In genomic region chr10:77687018-77687417, GRCh38 we compare ENCODE assay signal across 22 cellular contexts. TPM values are rescaled to one million over a fixed set of nuclear protein-coding genes. Genes with fewer than 3 reads are reported as not detected.
DNase-seq lines count a peak whose midpoint lies in the region; FAIRE-seq and TF ChIP-seq lines count a peak whose summit lies in the region.
"Had no signal": no experiment of that assay in that cellular context is flagged by ENCODE, and none has a peak within 500 bp of the region (broad histone marks: within the 10 kb centered on the region; RNA-seq: fewer than 3 reads in every experiment).

No MANE protein-coding gene starts in this region.

- H2AFZ ChIP-seq in H1 (ENCODE audit: low read length) (0 out of 2 replicates have a peak overlapping the region, but pooled peaks have one; percentile 20), neural progenitor cell (replicated peaks) (no peak overlapping the region)

- no peak for TF ChIP-seq CTCF in H1 (IDR thresholded peaks at IDR 0.05; ENCODE audit: control extremely low read depth in 1 of 3, insufficient read depth in 1 of 3, low read depth in 1 of 3, low read length in 3 of 3)
- no peak for TF ChIP-seq CTCF in neural progenitor cell (IDR thresholded peaks at IDR 0.05)

- H2BK5ac ChIP-seq in H1 (ENCODE audit: low read depth, low read length), result peak overlapping the region; percentile 10; the same call in 1 of the 2 replicates

- no peak overlapping the region for H4K5ac ChIP-seq in H1 (ENCODE audit: insufficient read length, low read depth, low read length)

- H2BK15ac ChIP-seq in H1 (ENCODE audit: low read length), result no peak overlapping the region; the same call in 1 of the 2 replicates

- H3K4me1 ChIP-seq in H1 (replicated peaks in 1 of 4; ENCODE audit: control insufficient read depth in 3 of 4, insufficient read depth in 4 of 4, low read length in 3 of 4), result peaks cover 0 to 20% (median 14%) of the 10 kb centered on the region in 4 experiments
- peaks cover 29% of the 10 kb centered on the region for H3K4me1 ChIP-seq in neural progenitor cell
- H3K4me1 ChIP-seq: BE2C, SJSA1 had no signal

- H3K18ac ChIP-seq in H1 (ENCODE audit: extremely low read depth, low read length), result no peak overlapping the region

- POLR2A ChIA-PET in H1 (lab: Charles Lee; ENCODE audit: partially characterized antibody), result no interaction called here

- H3K27ac ChIP-seq in H1 (ENCODE audit: low read depth, low read length) (no peak overlapping the region), neural progenitor cell (no peak overlapping the region)
- H3K27ac ChIP-seq: 22Rv1, SJSA1 had no signal

- peaks cover 22% of the 10 kb centered on the region for H3F3A ChIP-seq in neural progenitor cell (ENCODE audit: low read depth)

- 81% methylated on average over 4 of the region's 4 CpGs; no CpG with 5 or more reads in 1 of the 2 experiments for WGBS in H1 (ENCODE audit: extremely low coverage in 1 of 2, insufficient coverage in 1 of 2, insufficient read length in 1 of 2, insufficient replicate concordance in 2 of 2, low coverage in 1 of 2, low lambda C conversion rate in 2 of 2, missing lambda C conversion rate in 1 of 2), 2 experiments

- H3K4ac ChIP-seq in H1 (replicated peaks; ENCODE audit: insufficient read length, low read depth, low read length), result no peak overlapping the region

- H3K9ac ChIP-seq in H1 (replicated peaks in 1 of 4; ENCODE audit: extremely low read depth in 1 of 4, low read depth in 3 of 4, low read length in 3 of 4), result no peak overlapping the region
- H3K9ac ChIP-seq in neural progenitor cell, result no peak overlapping the region

- no peak overlapping the region for H3K56ac ChIP-seq in H1 (replicated peaks; ENCODE audit: insufficient read length, low read depth, low read length)

- H3K36me3 ChIP-seq in H1 (ENCODE audit: control insufficient read depth in 2 of 4, insufficient read depth in 4 of 4, low read length in 3 of 4), result no peaks in the 10 kb centered on the region
- no peaks in the 10 kb centered on the region for H3K36me3 ChIP-seq in neural progenitor cell
- H3K36me3 ChIP-seq: BE2C, SJSA1 had no signal

- no peaks in the 10 kb centered on the region for H3K23me2 ChIP-seq in H1 (ENCODE audit: low read depth, low read length)

- CTCF ChIA-PET in H1 (lab: Charles Lee; ENCODE audit: partially characterized antibody), result interaction anchor here (0.8 to 12.7 kb wide), 11 partner anchors 15 to 504 kb away, joined by 3 to 112 read pairs (median 4); no protein-coding TSS in a partner anchor

- no peak overlapping the region for H3K4me3 ChIP-seq in H1 (ENCODE audit: extremely low read depth in 1 of 4, insufficient read depth in 2 of 4, low read depth in 3 of 4, low read length in 4 of 4)
- H3K4me3 ChIP-seq in neural progenitor cell, result no peak overlapping the region
- H3K4me3 ChIP-seq: SJSA1 had no signal

- H2AK5ac ChIP-seq in H1 (ENCODE audit: low read depth, low read length), result no peak overlapping the region

- H3K27me3 Mint-ChIP-seq in neural progenitor cell (ENCODE audit: insufficient read depth, low read depth), result peaks cover 9% of the 10 kb centered on the region

- H3K4me3 Mint-ChIP-seq in neural progenitor cell, result no peak overlapping the region

- TF ChIP-seq POLR2A in H1 (IDR thresholded peaks at IDR 0.05; ENCODE audit: control extremely low read depth in 1 of 2, low read depth in 2 of 2, low read length in 2 of 2), result no peak

- no peak overlapping the region for H4K91ac ChIP-seq in H1 (replicated peaks; ENCODE audit: insufficient read length, low read length)

- H3K79me1 ChIP-seq in H1 (ENCODE audit: low read depth, low read length), result no peaks in the 10 kb centered on the region; the same call in 1 of the 2 replicates

- no peak for TF ChIP-seq RAD21 in H1 (IDR thresholded peaks at IDR 0.05 in 1 of 2, conservative IDR thresholded peaks at IDR 0.05 in 1 of 2; ENCODE audit: low read depth in 2 of 2, low read length in 2 of 2)

- H3K79me2 ChIP-seq in H1 (ENCODE audit: control insufficient read depth in 1 of 2, insufficient read depth in 2 of 2, low read length in 2 of 2) (no peaks in the 10 kb centered on the region), neural progenitor cell (ENCODE audit: low read depth) (no peaks in the 10 kb centered on the region)

- peaks cover 6% of the 10 kb centered on the region for H3K9me3 Mint-ChIP-seq in neural progenitor cell

- in situ Hi-C loops in ACHN (cut with HindIII; ENCODE audit: low pct_ligation_motif_present, low pct_unique_long_range_greater_than_20kb, low sequenced_read_pairs), result no loop called here

- H3K4me2 ChIP-seq in H1 (ENCODE audit: insufficient read depth in 1 of 2, low read depth in 2 of 2, low read length in 2 of 2), result no peak overlapping the region
- peak overlapping the region; percentile 60 for H3K4me2 ChIP-seq in neural progenitor cell

- H3K27me3 ChIP-seq in H1 (replicated peaks in 1 of 4; ENCODE audit: control insufficient read depth in 3 of 4, extremely low read depth in 1 of 4, insufficient read depth in 3 of 4, low read length in 3 of 4), result no peaks in the 10 kb centered on the region
- H3K27me3 ChIP-seq in neural progenitor cell, result no peaks in the 10 kb centered on the region
- H3K27me3 ChIP-seq: BE2C, SJSA1 had no signal

- H4K20me1 ChIP-seq in H1 (replicated peaks in 1 of 2; ENCODE audit: control insufficient read depth in 1 of 2, insufficient read depth in 2 of 2, low read length in 2 of 2), result no peaks in the 10 kb centered on the region
- H4K20me1 ChIP-seq in neural progenitor cell (ENCODE audit: low read depth), result no peaks in the 10 kb centered on the region

- FAIRE-seq in H1 (lab: Jason Lieb, UNC), result no peak
- FAIRE-seq: GM12891 had no signal

- H3K14ac ChIP-seq in H1 (ENCODE audit: insufficient read length), result no peak overlapping the region

- H3K9me3 ChIP-seq in H1 (ENCODE audit: insufficient read depth in 2 of 2, low read depth in 1 of 2, low read length in 1 of 2) (no peaks in the 10 kb centered on the region), neural progenitor cell (ENCODE audit: low read depth) (no peaks in the 10 kb centered on the region)
- H3K9me3 ChIP-seq: BE2C, SJSA1 had no signal

- H3K4me1 Mint-ChIP-seq in neural progenitor cell, result peaks cover 26% of the 10 kb centered on the region
- H3K4me1 Mint-ChIP-seq: CD14-positive monocyte had no signal

- H3K36me3 Mint-ChIP-seq in neural progenitor cell, result no peaks in the 10 kb centered on the region
- H3K36me3 Mint-ChIP-seq: CD14-positive monocyte had no signal

- H4K8ac ChIP-seq in H1 (ENCODE audit: extremely low read depth, insufficient read depth, low read length), result peak overlapping the region; percentile 11; the same call in 1 of the 2 replicates

- H3K27ac Mint-ChIP-seq in neural progenitor cell, result no peak overlapping the region
- H3K27ac Mint-ChIP-seq: CD14-positive monocyte had no signal

- H3K23ac ChIP-seq in H1 (ENCODE audit: insufficient read length), result no peak overlapping the region

- peak; percentile 38 for DNase-seq in NCI-H146 (lab: John Stamatoyannopoulos, UW)
- DNase-seq in NCI-H146 treated with DMSO at 0.1 percent for 48 hours (lab: John Stamatoyannopoulos, UW; ENCODE audit: unreplicated experiment), result no peak
- peak; percentile 45 for DNase-seq in NCI-H345 treated with DMSO at 0.1 percent for 48 hours (lab: John Stamatoyannopoulos, UW; ENCODE audit: unreplicated experiment)
- DNase-seq in H1 (ENCODE audit: low read depth in 1 of 2, low spot score in 2 of 2), result peak in 1 of 2 experiments; percentile 45
- DNase-seq in neural progenitor cell (ENCODE audit: low spot score), result peak; percentile 32
- DNase-seq in NCI-H1417 (lab: John Stamatoyannopoulos, UW), result no peak
- no peak for DNase-seq in ACHN
- no peak for DNase-seq in NCI-H526 (lab: John Stamatoyannopoulos, UW)
- DNase-seq: BE2C, Calu3, DMS79 treated with DMSO at 0.1 percent for 48 hours, GF-D8, NCI-H1048, NCI-H1436, NCI-H1930, NCI-H2107, NCI-H226, NCI-H524 had no signal

- H2BK12ac ChIP-seq in H1 (ENCODE audit: low read depth, low read length), result peak overlapping the region; percentile 72; the same call in 1 of the 2 replicates

- H2BK20ac ChIP-seq in H1 (ENCODE audit: low read length), result peak overlapping the region; percentile 73; the same call in 1 of the 2 replicates

- H2BK120ac ChIP-seq in H1 (replicated peaks; ENCODE audit: low read depth, low read length), result no peak overlapping the region

- no peak for TF ChIP-seq EP300 in H1 (IDR thresholded peaks at IDR 0.05; ENCODE audit: borderline replicate concordance in 1 of 2, low read depth in 2 of 2, low read length in 2 of 2)

TF ChIP-seq in H1, 55 proteins besides CTCF, POLR2A, EP300 and RAD21 (continues in another document):
- TF ChIP-seq PHF8 (conservative IDR thresholded peaks at IDR 0.05; ENCODE audit: low read depth, low read length), result no peak
- TF ChIP-seq SP1 (IDR thresholded peaks at IDR 0.05; ENCODE audit: low read depth, low read length), result no peak
- no peak for TF ChIP-seq FOSL1 (IDR thresholded peaks at IDR 0.05; ENCODE audit: insufficient read depth, low read depth, low read length)
- no peak for TF ChIP-seq KDM1A (IDR thresholded peaks at IDR 0.05; ENCODE audit: borderline replicate concordance, low read length)
- no peak for TF ChIP-seq ATF3 (IDR thresholded peaks at IDR 0.05; ENCODE audit: insufficient read depth, low read depth, low read length)

RNA-seq across cellular contexts. Expression of gene KCNMA1, which starts 49.4 kb away (rescaled TPM):
- total RNA-seq in H1 (2021; fragmentation: NEBNext Ultra II Directional; extraction: Animal tissue kit (Norgen Biotek cat#: 25700)), result 9.5 and 11.1 TPM in 2 replicates
- polyA plus RNA-seq in H1 (2011; rRNA removed), result 10.2 and 11.3 TPM in 2 replicates
- polyA plus RNA-seq in H1 (2011; cell fraction: cytosol; rRNA removed), result 6.9 TPM
- 27.2 TPM for polyA plus RNA-seq in H1 (2011; cell fraction: nucleus; rRNA removed)
- polyA plus RNA-seq in H1 (2012, experiment 1 of 2), result 7.2 to 8.6 TPM (median 8.2 TPM) in 4 replicates
- polyA plus RNA-seq in H1 (2012, experiment 2 of 2), result 3.5 TPM
- polyA plus RNA-seq in H1 (2013, experiment 1 of 2), result 5.2 TPM
- polyA plus RNA-seq in H1 (2013, experiment 2 of 2), result 6.0 TPM
- 36.9 and 38.3 TPM in 2 replicates for polyA minus RNA-seq in H1 (2011; rRNA and poly(A)+ RNA removed)
- polyA minus RNA-seq in H1 (2011; cell fraction: cytosol; rRNA and poly(A)+ RNA removed), result 7.7 TPM
- polyA minus RNA-seq in H1 (2011; cell fraction: nucleus; rRNA and poly(A)+ RNA removed), result 70.8 TPM
- 2.4 and 3.7 TPM in 2 replicates for total RNA-seq in neural progenitor cell (ENCODE audit: low replicate concordance)

Comparison
In these comparisons a context has a peak if more than half of its experiments do, and no peak if none do; other contexts are left out.
1. DNase-seq: peak in NCI-H146 (single experiment), NCI-H345 treated with DMSO at 0.1 percent for 48 hours (single experiment) and neural progenitor cell (single experiment); none in NCI-H146 treated with DMSO at 0.1 percent for 48 hours (single experiment), NCI-H1417 (0 of 3), ACHN (single experiment) and NCI-H526 (0 of 2).